In genomic region chr14:100070310-100070709, GRCh38 we compare ENCODE assay signal across 14 cellular contexts. TPM values are rescaled to one million over a fixed set of nuclear protein-coding genes. Genes with fewer than 3 reads are reported as not detected.
A peak's percentile ranks its signal among the peaks of the same experiment; 100 is the strongest.
DNase-seq lines count a peak whose midpoint lies in the region; ATAC-seq lines count a peak whose summit lies in the region.
"Had no signal": no experiment of that assay in that cellular context is flagged by ENCODE, and none has a peak within 500 bp of the region (broad histone marks: within the 10 kb centered on the region; RNA-seq: fewer than 3 reads in every experiment).

No MANE protein-coding gene starts in this region.

- H3K4me3 Mint-ChIP-seq in activated T-cell treated with anti-CD3 and anti-CD28 coated beads, Interleukin-2, amount 50 U/mL, for 72 hours, result peak overlapping the region; percentile 84 to 90
- H3K4me3 Mint-ChIP-seq: HFFc6 had no signal

- H3K4me1 ChIP-seq in BLaER1 (peaks cover 100% of the 10 kb centered on the region), mononuclear cell (ENCODE audit: insufficient read depth, low read length) (peaks cover 97% of the 10 kb centered on the region)
- H3K4me1 ChIP-seq: parathyroid adenoma had no signal

- H3K27ac ChIP-seq in BLaER1, result peak overlapping the region; percentile 87; the same call in 1 of the 2 replicates
- H3K27ac ChIP-seq in caudate nucleus (ENCODE audit: low read depth, low read length), result no peak overlapping the region
- H3K27ac ChIP-seq: gastrocnemius medialis, parathyroid adenoma had no signal

- H3K27ac Mint-ChIP-seq in activated T-cell treated with anti-CD3 and anti-CD28 coated beads, Interleukin-2, amount 50 U/mL, for 72 hours, result peak overlapping the region; percentile 93
- H3K27ac Mint-ChIP-seq: HFFc6 had no signal

- H3K27me3 ChIP-seq in BLaER1 (no peaks in the 10 kb centered on the region), mononuclear cell (ENCODE audit: insufficient read depth, low read length) (no peaks in the 10 kb centered on the region)
- H3K27me3 ChIP-seq: gastrocnemius medialis had no signal

- H3K4me2 ChIP-seq in BLaER1, result peak overlapping the region; percentile 92

- H3K9me3 ChIP-seq in BLaER1 (no peaks in the 10 kb centered on the region), mononuclear cell (ENCODE audit: low read depth, low read length) (no peaks in the 10 kb centered on the region)
- H3K9me3 ChIP-seq: gastrocnemius medialis had no signal

- ATAC-seq in activated T-cell treated with anti-CD3 and anti-CD28 coated beads, Interleukin-2, amount 50 U/mL, for 72 hours (replicated peaks in 1 of 2), result no peak
- ATAC-seq in GM19351 (IDR thresholded peaks at IDR 0.05; ENCODE audit: unreplicated experiment) (no peak), GM18517 (IDR thresholded peaks at IDR 0.05; ENCODE audit: unreplicated experiment) (no peak)
- ATAC-seq: gastrocnemius medialis, Right ventricle myocardium inferior had no signal

- no peak for DNase-seq in Jurkat, Clone E6-1 (ENCODE audit: low read depth, low spot score)
- DNase-seq in activated T-cell treated with anti-CD3 and anti-CD28 coated beads, Interleukin-2, amount 50 U/mL, for 72 hours, result peak in 1 of 2 donors; percentile 46
- no peak for DNase-seq in ACHN
- DNase-seq in caudate nucleus (lab: John Stamatoyannopoulos, UW), result no peak
- DNase-seq: gastrocnemius medialis, HFFc6, midbrain, trophoblast cell had no signal

- no peaks in the 10 kb centered on the region for H3K27me3 Mint-ChIP-seq in activated T-cell treated with anti-CD3 and anti-CD28 coated beads, Interleukin-2, amount 50 U/mL, for 72 hours (ENCODE audit: low read depth)

- H3K4me3 ChIP-seq in BLaER1, result no peak overlapping the region
- H3K4me3 ChIP-seq in Jurkat, Clone E6-1 (ENCODE audit: low read length), result peak overlapping the region; percentile 72; the same call in 1 of the 2 replicates
- peak overlapping the region; percentile 78 for H3K4me3 ChIP-seq in mononuclear cell (ENCODE audit: low read length)
- H3K4me3 ChIP-seq: gastrocnemius medialis had no signal

- peaks cover 12 to 27% of the 10 kb centered on the region in 2 donors for H3K36me3 Mint-ChIP-seq in activated T-cell treated with anti-CD3 and anti-CD28 coated beads, Interleukin-2, amount 50 U/mL, for 72 hours (ENCODE audit: insufficient read depth in 2 of 2)

- in situ Hi-C loops in ACHN (cut with HindIII; ENCODE audit: low pct_ligation_motif_present, low pct_unique_long_range_greater_than_20kb, low sequenced_read_pairs), result no loop called here

- H4K20me1 ChIP-seq in BLaER1, result peaks cover 62% of the 10 kb centered on the region

- H3K36me3 ChIP-seq in BLaER1, result peaks cover 14% of the 10 kb centered on the region
- H3K36me3 ChIP-seq: gastrocnemius medialis had no signal

- H3K9me3 Mint-ChIP-seq in activated T-cell treated with anti-CD3 and anti-CD28 coated beads, Interleukin-2, amount 50 U/mL, for 72 hours, result no peaks in the 10 kb centered on the region
- H3K9me3 Mint-ChIP-seq: HFFc6 had no signal

- H3K4me1 Mint-ChIP-seq in activated T-cell treated with anti-CD3 and anti-CD28 coated beads, Interleukin-2, amount 50 U/mL, for 72 hours (ENCODE audit: low read depth), result peaks cover 83% of the 10 kb centered on the region

- peak overlapping the region; percentile 75; the same call in 1 of the 2 replicates for H3K9ac ChIP-seq in BLaER1
- H3K9ac ChIP-seq: parathyroid adenoma had no signal

RNA-seq across cellular contexts. Expression of gene EVL, which starts 5.1 kb away (rescaled TPM):
- polyA plus RNA-seq in Jurkat, Clone E6-1 (2012; ENCODE audit: insufficient read depth, insufficient read length), result 261 TPM
- 100 to 1,000 TPM; 279 to 343 TPM for total RNA-seq in activated T-cell treated with anti-CD3 and anti-CD28 coated beads, Interleukin-2, amount 50 U/mL, for 72 hours
- 425 TPM for total RNA-seq in mononuclear cell
